ENCODE assay signal across 8 cellular contexts in the genomic region with DNA sequence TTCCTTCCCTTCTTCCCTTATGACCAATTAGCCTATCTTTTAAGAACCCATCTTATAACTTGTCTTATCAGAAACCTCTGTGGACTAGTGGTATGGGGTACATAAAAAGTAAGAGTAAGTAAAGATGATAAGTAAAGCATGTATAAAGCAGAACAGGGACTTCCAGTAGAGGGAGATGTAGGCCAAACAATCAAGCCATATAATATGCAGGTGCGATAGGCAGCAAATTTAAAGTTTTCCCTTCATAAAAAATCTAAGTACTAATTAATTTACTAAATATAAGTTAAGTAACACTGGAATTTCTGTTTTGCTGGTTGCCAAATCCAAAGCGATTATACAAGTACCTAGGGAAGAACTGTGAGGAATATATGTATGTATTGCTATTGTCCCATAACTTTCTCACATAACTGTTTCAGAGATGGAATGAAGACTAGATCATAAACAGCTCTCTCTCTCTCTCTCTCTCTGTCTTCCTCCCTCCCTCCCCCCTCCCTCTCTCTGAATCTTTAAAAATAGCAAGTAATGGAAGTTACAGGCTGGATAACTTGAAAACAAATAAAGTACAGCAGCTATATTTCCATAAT. TPM values are rescaled to one million over a fixed set of nuclear protein-coding genes. Genes with fewer than 3 reads are reported as not detected.
A peak's percentile ranks its signal among the peaks of the same experiment; 100 is the strongest.
DNase-seq lines count a peak whose midpoint lies in the region; ATAC-seq, FAIRE-seq and TF ChIP-seq lines count a peak whose summit lies in the region.

No MANE protein-coding gene starts in this region.

- peak; percentile 68 for ATAC-seq in HG02798 (IDR thresholded peaks at IDR 0.05; ENCODE audit: poor library complexity, unreplicated experiment)
- ATAC-seq in HG03439 (IDR thresholded peaks at IDR 0.05; ENCODE audit: unreplicated experiment): no peak

- no peak for FAIRE-seq in RCC 7860 (lab: Jason Lieb, UNC)
- FAIRE-seq in GM12892 (lab: Jason Lieb, UNC): no peak

- DNase-seq in GM04504 (ENCODE audit: low read depth) (peak; percentile 4), RCC 7860 (ENCODE audit: low spot score) (peak; percentile 32), globus pallidus (ENCODE audit: low spot score) (peak; percentile 48), GM12892 (ENCODE audit: insufficient read length) (no peak)
- DNase-seq in activated CD4-positive, alpha-beta T cell treated with anti-CD3 and anti-CD28 coated beads, Interleukin-2, amount 50 U/mL, for 1 hour: no peak
- no peak for DNase-seq in effector CD4-positive, alpha-beta T cell

- TF ChIP-seq POLR2A in GM12892 (IDR thresholded peaks at IDR 0.05; ENCODE audit: low read depth, low read length): no peak

RNA-seq across cellular contexts. Expression of gene METTL25, which starts 25.7 kb away (rescaled TPM):
- 4.5 TPM for polyA plus RNA-seq in GM12892 (2012; ENCODE audit: missing spikeins)

RNA-seq across cellular contexts. Expression of gene CCDC59, which starts 25.8 kb away (rescaled TPM):
- 71.8 TPM for polyA plus RNA-seq in GM12892 (2012; ENCODE audit: missing spikeins)

Comparison
In these comparisons a context has a peak if more than half of its experiments do, and no peak if none do; other contexts are left out.
1. DNase-seq: peak in GM04504 (single experiment), RCC 7860 (single experiment) and globus pallidus (single experiment); none in activated CD4-positive, alpha-beta T cell treated with anti-CD3 and anti-CD28 coated beads, Interleukin-2, amount 50 U/mL, for 1 hour (single experiment), effector CD4-positive, alpha-beta T cell (single experiment) and GM12892 (single experiment).